ENCODE assay signal across 2 cellular contexts in the genomic region with DNA sequence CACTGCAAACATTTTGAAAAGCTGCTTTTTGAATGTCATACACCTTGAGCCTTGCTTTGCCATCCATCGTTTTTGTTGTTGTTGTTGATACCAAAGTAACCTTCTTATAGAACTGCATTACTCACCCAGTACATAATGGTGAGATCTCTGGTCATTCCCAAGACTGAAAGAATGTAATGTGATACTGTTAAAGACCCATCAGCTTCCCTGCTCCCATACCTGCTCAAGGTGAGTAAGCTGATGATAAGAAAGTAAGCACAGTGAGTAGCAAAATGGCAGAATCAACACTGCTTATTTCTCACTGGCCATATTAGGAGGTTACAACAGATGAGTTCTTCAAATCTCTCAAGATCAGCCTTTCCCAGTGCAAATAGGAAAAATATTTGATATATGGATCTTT.
TF ChIP-seq lines count a peak whose summit lies in the region.

No MANE protein-coding gene starts in this region.

TF ChIP-seq in GM23338, 12 proteins besides CTCF, POLR2A, EP300 and RAD21 (continued from another document):
- TF ChIP-seq EZH2 (IDR thresholded peaks at IDR 0.05; ENCODE audit: low read depth, unreplicated experiment) (no peak), POLR2AphosphoS5 (IDR thresholded peaks at IDR 0.05; ENCODE audit: low read depth) (no peak), CREB1 (CRISPR knock-in tag; IDR thresholded peaks at IDR 0.05; ENCODE audit: low read depth) (no peak), JUNB (IDR thresholded peaks at IDR 0.05; ENCODE audit: unreplicated experiment) (no peak), ZNF114 (CRISPR knock-in tag; IDR thresholded peaks at IDR 0.05) (no peak)
- TF ChIP-seq, protein P1, sequence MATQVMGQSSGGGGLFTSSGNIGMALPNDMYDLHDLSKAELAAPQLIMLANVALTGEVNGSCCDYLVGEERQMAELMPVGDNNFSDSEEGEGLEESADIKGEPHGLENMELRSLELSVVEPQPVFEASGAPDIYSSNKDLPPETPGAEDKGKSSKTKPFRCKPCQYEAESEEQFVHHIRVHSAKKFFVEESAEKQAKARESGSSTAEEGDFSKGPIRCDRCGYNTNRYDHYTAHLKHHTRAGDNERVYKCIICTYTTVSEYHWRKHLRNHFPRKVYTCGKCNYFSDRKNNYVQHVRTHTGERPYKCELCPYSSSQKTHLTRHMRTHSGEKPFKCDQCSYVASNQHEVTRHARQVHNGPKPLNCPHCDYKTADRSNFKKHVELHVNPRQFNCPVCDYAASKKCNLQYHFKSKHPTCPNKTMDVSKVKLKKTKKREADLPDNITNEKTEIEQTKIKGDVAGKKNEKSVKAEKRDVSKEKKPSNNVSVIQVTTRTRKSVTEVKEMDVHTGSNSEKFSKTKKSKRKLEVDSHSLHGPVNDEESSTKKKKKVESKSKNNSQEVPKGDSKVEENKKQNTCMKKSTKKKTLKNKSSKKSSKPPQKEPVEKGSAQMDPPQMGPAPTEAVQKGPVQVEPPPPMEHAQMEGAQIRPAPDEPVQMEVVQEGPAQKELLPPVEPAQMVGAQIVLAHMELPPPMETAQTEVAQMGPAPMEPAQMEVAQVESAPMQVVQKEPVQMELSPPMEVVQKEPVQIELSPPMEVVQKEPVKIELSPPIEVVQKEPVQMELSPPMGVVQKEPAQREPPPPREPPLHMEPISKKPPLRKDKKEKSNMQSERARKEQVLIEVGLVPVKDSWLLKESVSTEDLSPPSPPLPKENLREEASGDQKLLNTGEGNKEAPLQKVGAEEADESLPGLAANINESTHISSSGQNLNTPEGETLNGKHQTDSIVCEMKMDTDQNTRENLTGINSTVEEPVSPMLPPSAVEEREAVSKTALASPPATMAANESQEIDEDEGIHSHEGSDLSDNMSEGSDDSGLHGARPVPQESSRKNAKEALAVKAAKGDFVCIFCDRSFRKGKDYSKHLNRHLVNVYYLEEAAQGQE (IDR thresholded peaks at IDR 0.05; ENCODE audit: unreplicated experiment): no peak
- TF ChIP-seq, protein P2, sequence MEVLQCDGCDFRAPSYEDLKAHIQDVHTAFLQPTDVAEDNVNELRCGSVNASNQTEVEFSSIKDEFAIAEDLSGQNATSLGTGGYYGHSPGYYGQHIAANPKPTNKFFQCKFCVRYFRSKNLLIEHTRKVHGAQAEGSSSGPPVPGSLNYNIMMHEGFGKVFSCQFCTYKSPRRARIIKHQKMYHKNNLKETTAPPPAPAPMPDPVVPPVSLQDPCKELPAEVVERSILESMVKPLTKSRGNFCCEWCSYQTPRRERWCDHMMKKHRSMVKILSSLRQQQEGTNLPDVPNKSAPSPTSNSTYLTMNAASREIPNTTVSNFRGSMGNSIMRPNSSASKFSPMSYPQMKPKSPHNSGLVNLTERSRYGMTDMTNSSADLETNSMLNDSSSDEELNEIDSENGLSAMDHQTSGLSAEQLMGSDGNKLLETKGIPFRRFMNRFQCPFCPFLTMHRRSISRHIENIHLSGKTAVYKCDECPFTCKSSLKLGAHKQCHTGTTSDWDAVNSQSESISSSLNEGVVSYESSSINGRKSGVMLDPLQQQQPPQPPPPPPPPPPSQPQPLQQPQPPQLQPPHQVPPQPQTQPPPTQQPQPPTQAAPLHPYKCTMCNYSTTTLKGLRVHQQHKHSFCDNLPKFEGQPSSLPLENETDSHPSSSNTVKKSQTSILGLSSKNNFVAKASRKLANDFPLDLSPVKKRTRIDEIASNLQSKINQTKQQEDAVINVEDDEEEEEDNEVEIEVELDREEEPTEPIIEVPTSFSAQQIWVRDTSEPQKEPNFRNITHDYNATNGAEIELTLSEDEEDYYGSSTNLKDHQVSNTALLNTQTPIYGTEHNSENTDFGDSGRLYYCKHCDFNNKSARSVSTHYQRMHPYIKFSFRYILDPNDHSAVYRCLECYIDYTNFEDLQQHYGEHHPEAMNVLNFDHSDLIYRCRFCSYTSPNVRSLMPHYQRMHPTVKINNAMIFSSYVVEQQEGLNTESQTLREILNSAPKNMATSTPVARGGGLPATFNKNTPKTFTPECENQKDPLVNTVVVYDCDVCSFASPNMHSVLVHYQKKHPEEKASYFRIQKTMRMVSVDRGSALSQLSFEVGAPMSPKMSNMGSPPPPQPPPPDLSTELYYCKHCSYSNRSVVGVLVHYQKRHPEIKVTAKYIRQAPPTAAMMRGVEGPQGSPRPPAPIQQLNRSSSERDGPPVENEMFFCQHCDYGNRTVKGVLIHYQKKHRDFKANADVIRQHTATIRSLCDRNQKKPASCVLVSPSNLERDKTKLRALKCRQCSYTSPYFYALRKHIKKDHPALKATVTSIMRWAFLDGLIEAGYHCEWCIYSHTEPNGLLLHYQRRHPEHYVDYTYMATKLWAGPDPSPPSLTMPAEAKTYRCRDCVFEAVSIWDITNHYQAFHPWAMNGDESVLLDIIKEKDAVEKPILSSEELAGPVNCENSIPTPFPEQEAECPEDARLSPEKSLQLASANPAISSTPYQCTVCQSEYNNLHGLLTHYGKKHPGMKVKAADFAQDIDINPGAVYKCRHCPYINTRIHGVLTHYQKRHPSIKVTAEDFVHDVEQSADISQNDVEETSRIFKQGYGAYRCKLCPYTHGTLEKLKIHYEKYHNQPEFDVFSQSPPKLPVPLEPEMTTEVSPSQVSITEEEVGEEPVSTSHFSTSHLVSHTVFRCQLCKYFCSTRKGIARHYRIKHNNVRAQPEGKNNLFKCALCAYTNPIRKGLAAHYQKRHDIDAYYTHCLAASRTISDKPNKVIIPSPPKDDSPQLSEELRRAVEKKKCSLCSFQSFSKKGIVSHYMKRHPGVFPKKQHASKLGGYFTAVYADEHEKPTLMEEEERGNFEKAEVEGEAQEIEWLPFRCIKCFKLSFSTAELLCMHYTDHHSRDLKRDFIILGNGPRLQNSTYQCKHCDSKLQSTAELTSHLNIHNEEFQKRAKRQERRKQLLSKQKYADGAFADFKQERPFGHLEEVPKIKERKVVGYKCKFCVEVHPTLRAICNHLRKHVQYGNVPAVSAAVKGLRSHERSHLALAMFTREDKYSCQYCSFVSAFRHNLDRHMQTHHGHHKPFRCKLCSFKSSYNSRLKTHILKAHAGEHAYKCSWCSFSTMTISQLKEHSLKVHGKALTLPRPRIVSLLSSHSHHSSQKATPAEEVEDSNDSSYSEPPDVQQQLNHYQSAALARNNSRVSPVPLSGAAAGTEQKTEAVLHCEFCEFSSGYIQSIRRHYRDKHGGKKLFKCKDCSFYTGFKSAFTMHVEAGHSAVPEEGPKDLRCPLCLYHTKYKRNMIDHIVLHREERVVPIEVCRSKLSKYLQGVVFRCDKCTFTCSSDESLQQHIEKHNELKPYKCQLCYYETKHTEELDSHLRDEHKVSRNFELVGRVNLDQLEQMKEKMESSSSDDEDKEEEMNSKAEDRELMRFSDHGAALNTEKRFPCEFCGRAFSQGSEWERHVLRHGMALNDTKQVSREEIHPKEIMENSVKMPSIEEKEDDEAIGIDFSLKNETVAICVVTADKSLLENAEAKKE (CRISPR knock-in tag; IDR thresholded peaks at IDR 0.05): no peak

TF ChIP-seq in H1, 55 proteins besides CTCF, POLR2A, EP300 and RAD21 (continued from another document):
- TF ChIP-seq BCL11A (IDR thresholded peaks at IDR 0.05; ENCODE audit: low read depth in 2 of 2, low read length in 2 of 2) (no peak), CREB1 (IDR thresholded peaks at IDR 0.05) (no peak), CEBPB (IDR thresholded peaks at IDR 0.05; ENCODE audit: low read depth, low read length) (no peak), EZH2 (IDR thresholded peaks at IDR 0.05; ENCODE audit: low read depth, low read length, severe bottlenecking) (no peak), ASH2L (IDR thresholded peaks at IDR 0.05; ENCODE audit: low read length) (no peak), PHF8 (conservative IDR thresholded peaks at IDR 0.05; ENCODE audit: low read depth, low read length) (no peak), YY1 (IDR thresholded peaks at IDR 0.05; ENCODE audit: low read depth, low read length) (no peak), JUND (IDR thresholded peaks at IDR 0.05; ENCODE audit: low read length) (no peak), SP2 (IDR thresholded peaks at IDR 0.05; ENCODE audit: low read length) (no peak), CTBP2 (IDR thresholded peaks at IDR 0.05; ENCODE audit: borderline replicate concordance, insufficient read depth, insufficient read length, low read length) (no peak), NANOG (IDR thresholded peaks at IDR 0.05; ENCODE audit: insufficient read depth, low read depth, low read length, poor library complexity, severe bottlenecking) (no peak)
- TF ChIP-seq, protein P3, sequence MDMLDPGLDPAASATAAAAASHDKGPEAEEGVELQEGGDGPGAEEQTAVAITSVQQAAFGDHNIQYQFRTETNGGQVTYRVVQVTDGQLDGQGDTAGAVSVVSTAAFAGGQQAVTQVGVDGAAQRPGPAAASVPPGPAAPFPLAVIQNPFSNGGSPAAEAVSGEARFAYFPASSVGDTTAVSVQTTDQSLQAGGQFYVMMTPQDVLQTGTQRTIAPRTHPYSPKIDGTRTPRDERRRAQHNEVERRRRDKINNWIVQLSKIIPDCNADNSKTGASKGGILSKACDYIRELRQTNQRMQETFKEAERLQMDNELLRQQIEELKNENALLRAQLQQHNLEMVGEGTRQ (IDR thresholded peaks at IDR 0.05; ENCODE audit: low read length): no peak
